1 cellular context compared by ENCODE assay signal in the genomic region with DNA sequence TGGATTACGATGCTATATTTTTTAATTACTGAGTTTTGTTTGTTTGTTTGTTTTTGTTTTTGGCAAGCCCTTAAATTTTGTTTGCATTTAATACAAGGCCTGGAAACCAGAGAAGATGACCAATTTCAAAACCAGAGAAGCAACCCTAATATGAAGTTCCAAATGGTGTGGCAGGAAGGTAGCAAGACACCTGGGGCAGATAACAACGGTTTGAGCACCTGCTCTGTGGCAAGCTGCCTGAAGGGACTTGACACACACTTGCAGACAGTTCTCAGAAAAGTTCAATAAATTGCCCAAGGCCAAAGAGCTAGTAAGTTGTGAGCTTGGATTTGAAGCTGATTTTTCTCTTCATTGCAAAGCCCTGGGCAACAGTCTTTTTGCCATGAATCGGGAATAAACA.
TF ChIP-seq lines count a peak whose summit lies in the region.

No MANE protein-coding gene starts in this region.

TF ChIP-seq in H1, 55 proteins besides CTCF, POLR2A, EP300 and RAD21 (continued from another document):
- TF ChIP-seq, protein P1, sequence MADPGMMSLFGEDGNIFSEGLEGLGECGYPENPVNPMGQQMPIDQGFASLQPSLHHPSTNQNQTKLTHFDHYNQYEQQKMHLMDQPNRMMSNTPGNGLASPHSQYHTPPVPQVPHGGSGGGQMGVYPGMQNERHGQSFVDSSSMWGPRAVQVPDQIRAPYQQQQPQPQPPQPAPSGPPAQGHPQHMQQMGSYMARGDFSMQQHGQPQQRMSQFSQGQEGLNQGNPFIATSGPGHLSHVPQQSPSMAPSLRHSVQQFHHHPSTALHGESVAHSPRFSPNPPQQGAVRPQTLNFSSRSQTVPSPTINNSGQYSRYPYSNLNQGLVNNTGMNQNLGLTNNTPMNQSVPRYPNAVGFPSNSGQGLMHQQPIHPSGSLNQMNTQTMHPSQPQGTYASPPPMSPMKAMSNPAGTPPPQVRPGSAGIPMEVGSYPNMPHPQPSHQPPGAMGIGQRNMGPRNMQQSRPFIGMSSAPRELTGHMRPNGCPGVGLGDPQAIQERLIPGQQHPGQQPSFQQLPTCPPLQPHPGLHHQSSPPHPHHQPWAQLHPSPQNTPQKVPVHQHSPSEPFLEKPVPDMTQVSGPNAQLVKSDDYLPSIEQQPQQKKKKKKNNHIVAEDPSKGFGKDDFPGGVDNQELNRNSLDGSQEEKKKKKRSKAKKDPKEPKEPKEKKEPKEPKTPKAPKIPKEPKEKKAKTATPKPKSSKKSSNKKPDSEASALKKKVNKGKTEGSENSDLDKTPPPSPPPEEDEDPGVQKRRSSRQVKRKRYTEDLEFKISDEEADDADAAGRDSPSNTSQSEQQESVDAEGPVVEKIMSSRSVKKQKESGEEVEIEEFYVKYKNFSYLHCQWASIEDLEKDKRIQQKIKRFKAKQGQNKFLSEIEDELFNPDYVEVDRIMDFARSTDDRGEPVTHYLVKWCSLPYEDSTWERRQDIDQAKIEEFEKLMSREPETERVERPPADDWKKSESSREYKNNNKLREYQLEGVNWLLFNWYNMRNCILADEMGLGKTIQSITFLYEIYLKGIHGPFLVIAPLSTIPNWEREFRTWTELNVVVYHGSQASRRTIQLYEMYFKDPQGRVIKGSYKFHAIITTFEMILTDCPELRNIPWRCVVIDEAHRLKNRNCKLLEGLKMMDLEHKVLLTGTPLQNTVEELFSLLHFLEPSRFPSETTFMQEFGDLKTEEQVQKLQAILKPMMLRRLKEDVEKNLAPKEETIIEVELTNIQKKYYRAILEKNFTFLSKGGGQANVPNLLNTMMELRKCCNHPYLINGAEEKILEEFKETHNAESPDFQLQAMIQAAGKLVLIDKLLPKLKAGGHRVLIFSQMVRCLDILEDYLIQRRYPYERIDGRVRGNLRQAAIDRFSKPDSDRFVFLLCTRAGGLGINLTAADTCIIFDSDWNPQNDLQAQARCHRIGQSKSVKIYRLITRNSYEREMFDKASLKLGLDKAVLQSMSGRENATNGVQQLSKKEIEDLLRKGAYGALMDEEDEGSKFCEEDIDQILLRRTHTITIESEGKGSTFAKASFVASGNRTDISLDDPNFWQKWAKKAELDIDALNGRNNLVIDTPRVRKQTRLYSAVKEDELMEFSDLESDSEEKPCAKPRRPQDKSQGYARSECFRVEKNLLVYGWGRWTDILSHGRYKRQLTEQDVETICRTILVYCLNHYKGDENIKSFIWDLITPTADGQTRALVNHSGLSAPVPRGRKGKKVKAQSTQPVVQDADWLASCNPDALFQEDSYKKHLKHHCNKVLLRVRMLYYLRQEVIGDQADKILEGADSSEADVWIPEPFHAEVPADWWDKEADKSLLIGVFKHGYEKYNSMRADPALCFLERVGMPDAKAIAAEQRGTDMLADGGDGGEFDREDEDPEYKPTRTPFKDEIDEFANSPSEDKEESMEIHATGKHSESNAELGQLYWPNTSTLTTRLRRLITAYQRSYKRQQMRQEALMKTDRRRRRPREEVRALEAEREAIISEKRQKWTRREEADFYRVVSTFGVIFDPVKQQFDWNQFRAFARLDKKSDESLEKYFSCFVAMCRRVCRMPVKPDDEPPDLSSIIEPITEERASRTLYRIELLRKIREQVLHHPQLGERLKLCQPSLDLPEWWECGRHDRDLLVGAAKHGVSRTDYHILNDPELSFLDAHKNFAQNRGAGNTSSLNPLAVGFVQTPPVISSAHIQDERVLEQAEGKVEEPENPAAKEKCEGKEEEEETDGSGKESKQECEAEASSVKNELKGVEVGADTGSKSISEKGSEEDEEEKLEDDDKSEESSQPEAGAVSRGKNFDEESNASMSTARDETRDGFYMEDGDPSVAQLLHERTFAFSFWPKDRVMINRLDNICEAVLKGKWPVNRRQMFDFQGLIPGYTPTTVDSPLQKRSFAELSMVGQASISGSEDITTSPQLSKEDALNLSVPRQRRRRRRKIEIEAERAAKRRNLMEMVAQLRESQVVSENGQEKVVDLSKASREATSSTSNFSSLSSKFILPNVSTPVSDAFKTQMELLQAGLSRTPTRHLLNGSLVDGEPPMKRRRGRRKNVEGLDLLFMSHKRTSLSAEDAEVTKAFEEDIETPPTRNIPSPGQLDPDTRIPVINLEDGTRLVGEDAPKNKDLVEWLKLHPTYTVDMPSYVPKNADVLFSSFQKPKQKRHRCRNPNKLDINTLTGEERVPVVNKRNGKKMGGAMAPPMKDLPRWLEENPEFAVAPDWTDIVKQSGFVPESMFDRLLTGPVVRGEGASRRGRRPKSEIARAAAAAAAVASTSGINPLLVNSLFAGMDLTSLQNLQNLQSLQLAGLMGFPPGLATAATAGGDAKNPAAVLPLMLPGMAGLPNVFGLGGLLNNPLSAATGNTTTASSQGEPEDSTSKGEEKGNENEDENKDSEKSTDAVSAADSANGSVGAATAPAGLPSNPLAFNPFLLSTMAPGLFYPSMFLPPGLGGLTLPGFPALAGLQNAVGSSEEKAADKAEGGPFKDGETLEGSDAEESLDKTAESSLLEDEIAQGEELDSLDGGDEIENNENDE (IDR thresholded peaks at IDR 0.05; ENCODE audit: insufficient replicate concordance, low read length), result no peak
- TF ChIP-seq SIN3A (conservative IDR thresholded peaks at IDR 0.05 in 1 of 2, IDR thresholded peaks at IDR 0.05 in 1 of 2; ENCODE audit: low read depth in 1 of 2, low read length in 2 of 2), result no peak
- no peak for TF ChIP-seq CEBPB (IDR thresholded peaks at IDR 0.05; ENCODE audit: low read depth, low read length)
- TF ChIP-seq POLR2AphosphoS5 (IDR thresholded peaks at IDR 0.05; ENCODE audit: low read depth, low read length), result no peak
- TF ChIP-seq RBBP5 (IDR thresholded peaks at IDR 0.05; ENCODE audit: borderline replicate concordance, low read depth, low read length), result no peak
- no peak for TF ChIP-seq TCF12 (IDR thresholded peaks at IDR 0.05; ENCODE audit: low read depth, low read length)
- no peak for TF ChIP-seq NRF1 (IDR thresholded peaks at IDR 0.05; ENCODE audit: low read depth, low read length)
